Comparison of ENCODE assay signal across 21 cellular contexts in the genomic region with DNA sequence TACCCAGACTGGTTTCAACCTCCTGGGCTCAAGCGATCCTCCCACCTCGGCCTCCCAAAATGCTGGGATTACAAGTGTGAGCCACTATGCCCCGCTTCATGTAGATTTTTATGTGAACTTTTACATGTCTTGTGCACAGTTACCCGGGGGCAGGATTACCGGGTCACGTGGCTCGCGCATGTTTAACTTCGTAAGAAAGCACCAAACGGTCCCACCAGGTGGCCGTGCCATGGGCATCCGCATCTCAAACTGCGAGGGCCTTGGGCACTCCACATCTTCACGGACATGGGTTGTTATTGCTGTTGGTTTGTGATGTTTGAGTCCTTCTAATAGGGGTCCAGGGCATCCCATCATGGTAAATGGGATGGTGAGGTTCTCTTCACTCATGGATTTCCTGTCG.
"Had no signal": no experiment of that assay in that cellular context is flagged by ENCODE, and none has a peak within 500 bp of the region (broad histone marks: within the 10 kb centered on the region; RNA-seq: fewer than 3 reads in every experiment).

No MANE protein-coding gene starts in this region.

- H3K4me3 ChIP-seq: SJSA1, SK-N-MC had no signal

- H3K27ac ChIP-seq: SJSA1, SK-N-MC had no signal

- DNase-seq: IMR-90, Kasumi-1, KG1, MM.1S, NCI-H1092 treated with DMSO at 0.1 percent for 48 hours, NCI-H1436, NCI-H2029, NCI-H2081 treated with DMSO at 0.1 percent for 48 hours, NCI-H2171, NCI-H226, NCI-H446, NCI-H510A, NCI-H524 treated with DMSO at 0.1 percent for 48 hours, NCI-H774, Right ventricle myocardium superior, RPMI8226, SIG-M5, T-cell had no signal

- H3K27me3 ChIP-seq: SJSA1 had no signal

- H3K4me1 ChIP-seq: SJSA1 had no signal

- H3K9me3 ChIP-seq: SJSA1 had no signal

- H3K36me3 ChIP-seq: SJSA1 had no signal

- ATAC-seq: HepG2, T-cell had no signal
